15 cellular contexts compared by ENCODE assay signal in genomic region chr7:5489991-5490536, GRCh38.
"Had no signal": no experiment of that assay in that cellular context is flagged by ENCODE, and none has a peak within 500 bp of the region (broad histone marks: within the 10 kb centered on the region; RNA-seq: fewer than 3 reads in every experiment).

No MANE protein-coding gene starts in this region.

- H3K4me3 Mint-ChIP-seq: activated B cell treated with CpG ODN at 0.5 μM for 24 hours; activated CD8-positive, alpha-beta T cell treated with anti-CD3 and anti-CD28 coated beads for 36 hours; activated T-cell treated with anti-CD3 and anti-CD28 coated beads, Interleukin-2, amount 50 U/mL, for 4 hours; brain; nephron had no signal

- H3K9me3 ChIP-seq: sigmoid colon, stomach, thoracic aorta had no signal

- H3K9me3 Mint-ChIP-seq: activated B cell treated with CpG ODN at 0.5 μM for 24 hours; activated CD8-positive, alpha-beta T cell treated with anti-CD3 and anti-CD28 coated beads for 36 hours; activated naive CD4-positive, alpha-beta T cell treated with anti-CD3 and anti-CD28 coated beads, Interleukin-2, amount 50 U/mL, for 72 hours; activated T-cell treated with anti-CD3 and anti-CD28 coated beads, Interleukin-2, amount 50 U/mL, for 4 hours; brain; nephron had no signal

- ATAC-seq: activated CD8-positive, alpha-beta T cell treated with anti-CD3 and anti-CD28 coated beads for 36 hours; activated naive CD4-positive, alpha-beta T cell treated with anti-CD3 and anti-CD28 coated beads, Interleukin-2, amount 50 U/mL, for 72 hours; activated T-cell treated with anti-CD3 and anti-CD28 coated beads, Interleukin-2, amount 50 U/mL, for 4 hours; SK-N-SH treated with all-trans-retinoic acid at 6 μM for 48 hours had no signal

- H3K27ac Mint-ChIP-seq: activated B cell treated with CpG ODN at 0.5 μM for 24 hours; activated CD8-positive, alpha-beta T cell treated with anti-CD3 and anti-CD28 coated beads for 36 hours; activated naive CD4-positive, alpha-beta T cell treated with anti-CD3 and anti-CD28 coated beads, Interleukin-2, amount 50 U/mL, for 72 hours had no signal

- H3K4me3 ChIP-seq: sigmoid colon, stomach, thoracic aorta had no signal

- H3K27me3 Mint-ChIP-seq: activated B cell treated with CpG ODN at 0.5 μM for 24 hours; activated CD8-positive, alpha-beta T cell treated with anti-CD3 and anti-CD28 coated beads for 36 hours had no signal

- DNase-seq: activated B cell treated with CpG ODN at 0.5 μM for 24 hours; activated CD4-positive, alpha-beta T cell treated with anti-CD3 and anti-CD28 coated beads for 48 hours; activated CD8-positive, alpha-beta T cell treated with anti-CD3 and anti-CD28 coated beads for 36 hours; activated effector memory CD4-positive, alpha-beta T cell treated with Interleukin-2 at 50 U/mL for 16 hours; activated T-cell treated with anti-CD3 and anti-CD28 coated beads, Interleukin-2, amount 50 U/mL, for 4 hours; amniotic stem cell; hippocampal formation; sigmoid colon; stimulated activated CD4-positive, alpha-beta T cell treated with anti-CD3 and anti-CD28 coated beads, Interleukin-1b, Interleukin-23, amount 100 ng/mL, for 48 hours; stomach had no signal

- H3K27ac ChIP-seq: thoracic aorta had no signal

- H3K4me1 Mint-ChIP-seq: nephron had no signal

- H3K27me3 ChIP-seq: sigmoid colon, stomach had no signal

- H3K36me3 Mint-ChIP-seq: activated naive CD4-positive, alpha-beta T cell treated with anti-CD3 and anti-CD28 coated beads, Interleukin-2, amount 50 U/mL, for 72 hours had no signal
